Comparison of ENCODE assay signal across 1 cellular context in genomic region chr3:197561926-197562325, GRCh38.
TF ChIP-seq lines count a peak whose summit lies in the region.

No MANE protein-coding gene starts in this region.

TF ChIP-seq in GM12878, 131 proteins besides CTCF, POLR2A, EP300 and RAD21 (continued from another document):
- TF ChIP-seq ZBTB11 (CRISPR knock-in tag; IDR thresholded peaks at IDR 0.05): no peak
- TF ChIP-seq, protein P1, sequence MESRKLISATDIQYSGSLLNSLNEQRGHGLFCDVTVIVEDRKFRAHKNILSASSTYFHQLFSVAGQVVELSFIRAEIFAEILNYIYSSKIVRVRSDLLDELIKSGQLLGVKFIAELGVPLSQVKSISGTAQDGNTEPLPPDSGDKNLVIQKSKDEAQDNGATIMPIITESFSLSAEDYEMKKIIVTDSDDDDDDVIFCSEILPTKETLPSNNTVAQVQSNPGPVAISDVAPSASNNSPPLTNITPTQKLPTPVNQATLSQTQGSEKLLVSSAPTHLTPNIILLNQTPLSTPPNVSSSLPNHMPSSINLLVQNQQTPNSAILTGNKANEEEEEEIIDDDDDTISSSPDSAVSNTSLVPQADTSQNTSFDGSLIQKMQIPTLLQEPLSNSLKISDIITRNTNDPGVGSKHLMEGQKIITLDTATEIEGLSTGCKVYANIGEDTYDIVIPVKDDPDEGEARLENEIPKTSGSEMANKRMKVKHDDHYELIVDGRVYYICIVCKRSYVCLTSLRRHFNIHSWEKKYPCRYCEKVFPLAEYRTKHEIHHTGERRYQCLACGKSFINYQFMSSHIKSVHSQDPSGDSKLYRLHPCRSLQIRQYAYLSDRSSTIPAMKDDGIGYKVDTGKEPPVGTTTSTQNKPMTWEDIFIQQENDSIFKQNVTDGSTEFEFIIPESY (IDR thresholded peaks at IDR 0.05): no peak
- TF ChIP-seq, protein P2, sequence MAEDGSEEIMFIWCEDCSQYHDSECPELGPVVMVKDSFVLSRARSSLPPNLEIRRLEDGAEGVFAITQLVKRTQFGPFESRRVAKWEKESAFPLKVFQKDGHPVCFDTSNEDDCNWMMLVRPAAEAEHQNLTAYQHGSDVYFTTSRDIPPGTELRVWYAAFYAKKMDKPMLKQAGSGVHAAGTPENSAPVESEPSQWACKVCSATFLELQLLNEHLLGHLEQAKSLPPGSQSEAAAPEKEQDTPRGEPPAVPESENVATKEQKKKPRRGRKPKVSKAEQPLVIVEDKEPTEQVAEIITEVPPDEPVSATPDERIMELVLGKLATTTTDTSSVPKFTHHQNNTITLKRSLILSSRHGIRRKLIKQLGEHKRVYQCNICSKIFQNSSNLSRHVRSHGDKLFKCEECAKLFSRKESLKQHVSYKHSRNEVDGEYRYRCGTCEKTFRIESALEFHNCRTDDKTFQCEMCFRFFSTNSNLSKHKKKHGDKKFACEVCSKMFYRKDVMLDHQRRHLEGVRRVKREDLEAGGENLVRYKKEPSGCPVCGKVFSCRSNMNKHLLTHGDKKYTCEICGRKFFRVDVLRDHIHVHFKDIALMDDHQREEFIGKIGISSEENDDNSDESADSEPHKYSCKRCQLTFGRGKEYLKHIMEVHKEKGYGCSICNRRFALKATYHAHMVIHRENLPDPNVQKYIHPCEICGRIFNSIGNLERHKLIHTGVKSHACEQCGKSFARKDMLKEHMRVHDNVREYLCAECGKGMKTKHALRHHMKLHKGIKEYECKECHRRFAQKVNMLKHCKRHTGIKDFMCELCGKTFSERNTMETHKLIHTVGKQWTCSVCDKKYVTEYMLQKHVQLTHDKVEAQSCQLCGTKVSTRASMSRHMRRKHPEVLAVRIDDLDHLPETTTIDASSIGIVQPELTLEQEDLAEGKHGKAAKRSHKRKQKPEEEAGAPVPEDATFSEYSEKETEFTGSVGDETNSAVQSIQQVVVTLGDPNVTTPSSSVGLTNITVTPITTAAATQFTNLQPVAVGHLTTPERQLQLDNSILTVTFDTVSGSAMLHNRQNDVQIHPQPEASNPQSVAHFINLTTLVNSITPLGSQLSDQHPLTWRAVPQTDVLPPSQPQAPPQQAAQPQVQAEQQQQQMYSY (CRISPR knock-in tag; IDR thresholded peaks at IDR 0.05): no peak
- TF ChIP-seq ELK1 (IDR thresholded peaks at IDR 0.05; ENCODE audit: low read depth, low read length): no peak
- TF ChIP-seq, protein P3, sequence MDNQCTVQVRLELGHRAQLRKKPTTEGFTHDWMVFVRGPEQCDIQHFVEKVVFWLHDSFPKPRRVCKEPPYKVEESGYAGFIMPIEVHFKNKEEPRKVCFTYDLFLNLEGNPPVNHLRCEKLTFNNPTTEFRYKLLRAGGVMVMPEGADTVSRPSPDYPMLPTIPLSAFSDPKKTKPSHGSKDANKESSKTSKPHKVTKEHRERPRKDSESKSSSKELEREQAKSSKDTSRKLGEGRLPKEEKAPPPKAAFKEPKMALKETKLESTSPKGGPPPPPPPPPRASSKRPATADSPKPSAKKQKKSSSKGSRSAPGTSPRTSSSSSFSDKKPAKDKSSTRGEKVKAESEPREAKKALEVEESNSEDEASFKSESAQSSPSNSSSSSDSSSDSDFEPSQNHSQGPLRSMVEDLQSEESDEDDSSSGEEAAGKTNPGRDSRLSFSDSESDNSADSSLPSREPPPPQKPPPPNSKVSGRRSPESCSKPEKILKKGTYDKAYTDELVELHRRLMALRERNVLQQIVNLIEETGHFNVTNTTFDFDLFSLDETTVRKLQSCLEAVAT (IDR thresholded peaks at IDR 0.05): no peak
- TF ChIP-seq HDAC6 (IDR thresholded peaks at IDR 0.05; ENCODE audit: unreplicated experiment): no peak
- no peak for TF ChIP-seq SREBF2 (IDR thresholded peaks at IDR 0.05; ENCODE audit: low read length)
- TF ChIP-seq MXI1 (IDR thresholded peaks at IDR 0.05; ENCODE audit: low read depth, low read length): no peak
- no peak for TF ChIP-seq BACH1 (IDR thresholded peaks at IDR 0.05; ENCODE audit: borderline replicate concordance)
- TF ChIP-seq SMAD1 (IDR thresholded peaks at IDR 0.05; ENCODE audit: low read depth, partially characterized antibody): no peak
- TF ChIP-seq NKRF (conservative IDR thresholded peaks at IDR 0.05): no peak
- TF ChIP-seq CREB1 (IDR thresholded peaks at IDR 0.05; ENCODE audit: low read depth): no peak
- no peak for TF ChIP-seq RFX5 (IDR thresholded peaks at IDR 0.05; ENCODE audit: low read depth, low read length)
- TF ChIP-seq ZNF384 (IDR thresholded peaks at IDR 0.05; ENCODE audit: borderline replicate concordance, low read depth, low read length): no peak
- peak; percentile 27; the same call in 1 of the 2 replicates for TF ChIP-seq RUNX3 (IDR thresholded peaks at IDR 0.05; ENCODE audit: low read length)
- no peak for TF ChIP-seq SUPT20H (IDR thresholded peaks at IDR 0.05; ENCODE audit: borderline replicate concordance, control insufficient read depth, low read depth, low read length)
- TF ChIP-seq CHD1 (IDR thresholded peaks at IDR 0.05; ENCODE audit: low read depth, low read length): no peak
- no peak for TF ChIP-seq DPF2 (IDR thresholded peaks at IDR 0.05)
- TF ChIP-seq BRCA1 (IDR thresholded peaks at IDR 0.05; ENCODE audit: low read depth, low read length): no peak
- TF ChIP-seq MYC (IDR thresholded peaks at IDR 0.05; ENCODE audit: insufficient read depth, insufficient read length, insufficient replicate concordance, low read length, severe bottlenecking): no peak
- 0 out of 3 replicates have a peak, but pooled peaks of 1 of the 2 experiments have one; percentile 13 for TF ChIP-seq EGR1 (IDR thresholded peaks at IDR 0.05; ENCODE audit: borderline replicate concordance in 1 of 2, low read depth in 2 of 2, low read length in 2 of 2)
- TF ChIP-seq RB1 (IDR thresholded peaks at IDR 0.05; ENCODE audit: borderline replicate concordance): no peak
